ENCODE assay signal across 7 cellular contexts in genomic region chr9:114387678-114388431, GRCh38. TPM values are rescaled to one million over a fixed set of nuclear protein-coding genes. Genes with fewer than 3 reads are reported as not detected.
DNase-seq lines count a peak whose midpoint lies in the region; ATAC-seq lines count a peak whose summit lies in the region.

AKNA (minus strand) TSS chr9:114387982; CDS start chr9:114381333, 6,649 bp downstream.

- no peaks in the 10 kb centered on the region for H3K27me3 Mint-ChIP-seq in IgD-negative memory B cell
- no peaks in the 10 kb centered on the region for H3K27me3 Mint-ChIP-seq in activated CD4-positive, alpha-beta T cell treated with anti-CD3 and anti-CD28 coated beads for 36 hours

- DNase-seq in activated CD4-positive, alpha-beta T cell treated with anti-CD3 and anti-CD28 coated beads for 36 hours: peak; percentile 90
- no peak for DNase-seq in cerebellum (ENCODE audit: low spot score)
- DNase-seq in left kidney (ENCODE audit: low read depth, low spot score): peak; percentile 93
- peak; percentile 82 to 83 for DNase-seq in stimulated activated CD4-positive, alpha-beta T cell treated with anti-CD3 and anti-CD28 coated beads, Interleukin-2, amount 100 ng/mL, for 24 hours
- DNase-seq in COLO668 (lab: John Stamatoyannopoulos, UW; ENCODE audit: unreplicated experiment): no peak

- POLR2A ChIA-PET in activated CD4-positive, alpha-beta T cell treated with anti-CD3 and anti-CD28 coated beads for 36 hours (lab: Charles Lee): interaction anchor here (0.6 to 1.7 kb wide), 7 partner anchors 10 to 304 kb away, joined by 3 to 8 read pairs (median 3); partner anchors contain the start of gene ATP6V1G1

- ATAC-seq in GM19372 (IDR thresholded peaks at IDR 0.05; ENCODE audit: low read depth, unreplicated experiment): peak; percentile 37
- peak; percentile 13 for ATAC-seq in activated CD4-positive, alpha-beta T cell treated with anti-CD3 and anti-CD28 coated beads for 36 hours

- H3K27ac Mint-ChIP-seq in IgD-negative memory B cell: peak within 1 kb of the TSS; percentile 95 to 99 (median 98)
- peak within 1 kb of the TSS; percentile 99 for H3K27ac Mint-ChIP-seq in activated CD4-positive, alpha-beta T cell treated with anti-CD3 and anti-CD28 coated beads for 36 hours

- peaks cover 6% of the 10 kb centered on the region for H3K36me3 Mint-ChIP-seq in IgD-negative memory B cell
- H3K36me3 Mint-ChIP-seq in activated CD4-positive, alpha-beta T cell treated with anti-CD3 and anti-CD28 coated beads for 36 hours (ENCODE audit: low read depth): peaks cover 70% of the 10 kb centered on the region

- H3K9me3 Mint-ChIP-seq in IgD-negative memory B cell: no peaks in the 10 kb centered on the region
- no peaks in the 10 kb centered on the region for H3K9me3 Mint-ChIP-seq in activated CD4-positive, alpha-beta T cell treated with anti-CD3 and anti-CD28 coated beads for 36 hours (ENCODE audit: low read depth)

- H3K4me3 Mint-ChIP-seq in IgD-negative memory B cell: peak within 1 kb of the TSS; percentile 98 to 100 (median 99)
- peak within 1 kb of the TSS; percentile 99 for H3K4me3 Mint-ChIP-seq in activated CD4-positive, alpha-beta T cell treated with anti-CD3 and anti-CD28 coated beads for 36 hours

- peaks cover 57 to 72% (median 59%) of the 10 kb centered on the region in 3 donors for H3K4me1 Mint-ChIP-seq in IgD-negative memory B cell
- peaks cover 59% of the 10 kb centered on the region for H3K4me1 Mint-ChIP-seq in activated CD4-positive, alpha-beta T cell treated with anti-CD3 and anti-CD28 coated beads for 36 hours

- intact Hi-C loops in activated CD4-positive, alpha-beta T cell treated with anti-CD3 and anti-CD28 coated beads for 36 hours (cut with DNase I, micrococcal nuclease): loop anchor here (1.0 to 10.0 kb wide), 4 partner anchors 9 to 873 kb away; no protein-coding TSS in a partner anchor

- CTCF ChIA-PET in activated CD4-positive, alpha-beta T cell treated with anti-CD3 and anti-CD28 coated beads for 36 hours (lab: Charles Lee): interaction anchor here (0.7 to 4.7 kb wide), 13 partner anchors 8 to 266 kb away, joined by 3 to 34 read pairs (median 4); partner anchors contain the start of gene ATP6V1G1

RNA-seq across cellular contexts. Expression of gene AKNA, which starts in this region (rescaled TPM):
- 25.4 TPM for polyA plus RNA-seq in IgD-negative memory B cell
- 100 to 1,000 TPM; 135 to 141 TPM for total RNA-seq in activated CD4-positive, alpha-beta T cell treated with anti-CD3 and anti-CD28 coated beads for 36 hours
- 10.6 TPM for total RNA-seq in cerebellum

Comparison
In these comparisons a context has a peak if more than half of its experiments do, and no peak if none do; other contexts are left out.
1. RNA of gene AKNA (total RNA-seq): 135 to 141 TPM in activated CD4-positive, alpha-beta T cell treated with anti-CD3 and anti-CD28 coated beads for 36 hours; 10.6 TPM in cerebellum (single experiment); every median in the first group is over 10 times any median in the second.
2. DNase-seq: peak in activated CD4-positive, alpha-beta T cell treated with anti-CD3 and anti-CD28 coated beads for 36 hours (single experiment), left kidney (single experiment) and stimulated activated CD4-positive, alpha-beta T cell treated with anti-CD3 and anti-CD28 coated beads, Interleukin-2, amount 100 ng/mL, for 24 hours (2 of 2); none in cerebellum (single experiment) and COLO668 (single experiment).